Comparison of ENCODE assay signal across 20 cellular contexts in the genomic region with DNA sequence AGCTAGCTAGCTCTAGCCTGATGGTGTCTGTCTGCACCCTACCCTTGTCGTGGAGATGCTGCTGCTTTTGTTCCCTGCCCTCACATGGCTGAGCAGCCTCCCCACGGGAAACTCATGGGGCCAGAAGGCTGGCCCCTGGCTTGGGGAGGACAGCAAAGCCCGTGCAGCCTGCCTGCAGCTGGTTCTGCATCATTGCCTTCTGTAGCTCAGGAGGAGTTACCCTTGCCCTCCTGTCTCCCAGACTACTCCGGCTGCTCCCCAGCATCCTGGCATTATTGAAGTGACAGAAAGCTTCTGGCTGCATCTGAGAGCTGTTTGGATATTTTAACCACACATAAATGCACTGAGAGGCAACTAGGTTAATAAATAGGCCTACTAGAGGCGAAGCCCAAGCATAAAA.
"Had no signal": no experiment of that assay in that cellular context is flagged by ENCODE, and none has a peak within 500 bp of the region (broad histone marks: within the 10 kb centered on the region; RNA-seq: fewer than 3 reads in every experiment).

No MANE protein-coding gene starts in this region.

- FAIRE-seq: TTC549 had no signal

- DNase-seq: activated CD4-positive, alpha-beta T cell treated with anti-CD3 and anti-CD28 coated beads, Interleukin-2, amount 10 ng/mL, durations not matched to agents 7 days and 5 days; activated CD4-positive, CD25-positive, alpha-beta regulatory T cell treated with anti-CD3 and anti-CD28 coated beads, Interleukin-2, amount 50 U/mL, for 72 hours; activated CD8-positive, alpha-beta T cell treated with anti-CD3 and anti-CD28 coated beads, Interleukin-2, amount 10 ng/mL, durations not matched to agents 7 days and 5 days; activated gamma-delta T cell treated with Interleukin-2 at 50 U/mL for 16 hours; activated T-cell treated with anti-CD3 and anti-CD28 coated beads, Interleukin-2, amount 50 U/mL, for 1 hour; anterior cingulate cortex; body of pancreas; effector CD4-positive, alpha-beta T cell; erythroblast; foreskin keratinocyte; hippocampal formation; mucosa of descending colon; naive B cell; occipital lobe; stimulated activated CD4-positive, alpha-beta T cell treated with anti-CD3 and anti-CD28 coated beads, Interleukin-4, amount 100 ng/mL, for 24 hours; stimulated activated naive CD4-positive, alpha-beta T cell treated with Interleukin-2 at 50 U/mL for 16 hours; T-helper 1 cell; thyroid gland; WERI-Rb-1 had no signal

- H3K4me1 ChIP-seq: thyroid gland had no signal

- H3K27ac ChIP-seq: body of pancreas, foreskin keratinocyte, thyroid gland, WERI-Rb-1 had no signal

- H3K36me3 ChIP-seq: thyroid gland, WERI-Rb-1 had no signal

- H3K4me3 ChIP-seq: body of pancreas, mucosa of descending colon, thyroid gland had no signal

- ATAC-seq: activated CD8-positive, alpha-beta T cell treated with anti-CD3 and anti-CD28 coated beads, Interleukin-2, amount 10 ng/mL, durations not matched to agents 7 days and 5 days; body of pancreas; foreskin keratinocyte; mucosa of descending colon had no signal

- H3K9me3 ChIP-seq: body of pancreas, thyroid gland had no signal

- H3K27me3 ChIP-seq: foreskin keratinocyte, thyroid gland had no signal
